8 cellular contexts compared by ENCODE assay signal in genomic region chr3:105365536-105366301, GRCh38. TPM values are rescaled to one million over a fixed set of nuclear protein-coding genes. Genes with fewer than 3 reads are reported as not detected.
DNase-seq lines count a peak whose midpoint lies in the region; ATAC-seq and TF ChIP-seq lines count a peak whose summit lies in the region.

No MANE protein-coding gene starts in this region.

- no peaks in the 10 kb centered on the region for H3K27me3 ChIP-seq in BE2C
- no peaks in the 10 kb centered on the region for H3K27me3 ChIP-seq in HL-60 (ENCODE audit: insufficient read depth, poor library complexity, severe bottlenecking)
- no peaks in the 10 kb centered on the region for H3K27me3 ChIP-seq in WERI-Rb-1 (ENCODE audit: insufficient read depth, low read depth, severe bottlenecking)
- no peaks in the 10 kb centered on the region for H3K27me3 ChIP-seq in neuronal stem cell (ENCODE audit: control insufficient read depth in 3 of 3, insufficient read depth in 3 of 3, low read depth in 1 of 3, low read length in 3 of 3)
- H3K27me3 ChIP-seq in HAP-1 (ENCODE audit: low read depth), result no peaks in the 10 kb centered on the region

- H3K36me3 ChIP-seq in BE2C (no peaks in the 10 kb centered on the region), WERI-Rb-1 (no peaks in the 10 kb centered on the region), neuronal stem cell (replicated peaks in 1 of 2; ENCODE audit: control insufficient read depth in 2 of 2, insufficient read depth in 2 of 2, low read length in 2 of 2) (no peaks in the 10 kb centered on the region), HAP-1 (replicated peaks) (no peaks in the 10 kb centered on the region)

- no peak overlapping the region for H2BK120ac ChIP-seq in neuronal stem cell (ENCODE audit: low read depth, low read length)

- H3K14ac ChIP-seq in neuronal stem cell (ENCODE audit: low read length), result no peak overlapping the region

- TF ChIP-seq CTCF in BE2C (IDR thresholded peaks at IDR 0.05; ENCODE audit: low read depth, low read length), result peak; percentile 8; the same call in 1 of the 2 replicates
- no peak for TF ChIP-seq CTCF in HL-60 (IDR thresholded peaks at IDR 0.05; ENCODE audit: insufficient read depth, low read length)
- no peak for TF ChIP-seq CTCF in WERI-Rb-1 (IDR thresholded peaks at IDR 0.05; ENCODE audit: low read depth, low read length)

- no peak overlapping the region for H4K91ac ChIP-seq in neuronal stem cell (ENCODE audit: low read depth, low read length, poor library complexity)

- H3K4me1 ChIP-seq in BE2C (peaks cover 10% of the 10 kb centered on the region), neuronal stem cell (ENCODE audit: control insufficient read depth in 2 of 2, insufficient read depth in 1 of 2, low read depth in 1 of 2, low read length in 2 of 2) (peaks cover 0 to 4% of the 10 kb centered on the region in 2 donors), HAP-1 (no peaks in the 10 kb centered on the region; the same call in 1 of the 2 replicates)

- no CpG with 5 or more reads among the region's 24 CpGs for WGBS in neuronal stem cell (ENCODE audit: extremely low coverage in 2 of 2, insufficient read length in 2 of 2, insufficient replicate concordance in 1 of 2), 2 donors

- no peaks in the 10 kb centered on the region for H3K9me3 ChIP-seq in BE2C
- H3K9me3 ChIP-seq in WERI-Rb-1 (ENCODE audit: severe bottlenecking), result no peaks in the 10 kb centered on the region
- H3K9me3 ChIP-seq in neuronal stem cell (replicated peaks in 1 of 2; ENCODE audit: control insufficient read depth in 2 of 2, insufficient read depth in 1 of 2, low read depth in 1 of 2, low read length in 2 of 2), result no peaks in the 10 kb centered on the region
- H3K9me3 ChIP-seq in HAP-1, result no peaks in the 10 kb centered on the region

- no peak overlapping the region for H3K4ac ChIP-seq in neuronal stem cell (ENCODE audit: low read length)

- H4K8ac ChIP-seq in neuronal stem cell (ENCODE audit: low read depth, low read length), result no peak overlapping the region

- H2BK5ac ChIP-seq in neuronal stem cell (ENCODE audit: low read length), result no peak overlapping the region

- peak overlapping the region; percentile 64 for H3K4me3 ChIP-seq in BE2C (ENCODE audit: low read depth, low read length)
- H3K4me3 ChIP-seq in HL-60 (replicated peaks; ENCODE audit: insufficient read depth, low read length), result peak overlapping the region; percentile 77
- peak overlapping the region; percentile 83 for H3K4me3 ChIP-seq in WERI-Rb-1 (ENCODE audit: low read depth, low read length)
- H3K4me3 ChIP-seq in neuronal stem cell (ENCODE audit: low read length in 2 of 2), result peak overlapping the region; percentile 65 to 71
- H3K4me3 ChIP-seq in HAP-1, result no peak overlapping the region

- H3K27ac ChIP-seq in HL-60 (replicated peaks) (no peak overlapping the region), WERI-Rb-1 (peak overlapping the region; percentile 76), neuronal stem cell (replicated peaks; ENCODE audit: low read length) (peak overlapping the region; percentile 9)

- no peak for ATAC-seq in GM19328 (IDR thresholded peaks at IDR 0.05; ENCODE audit: unreplicated experiment)

- no peak overlapping the region for H3K23ac ChIP-seq in neuronal stem cell (ENCODE audit: low read depth, low read length, poor library complexity)

- no peak overlapping the region for H2BK12ac ChIP-seq in neuronal stem cell (ENCODE audit: low read length)

- in situ Hi-C loops in HAP-1 (cut with MboI; ENCODE audit: low sequenced_read_pairs), result no loop called here

- H3K79me1 ChIP-seq in neuronal stem cell (ENCODE audit: low read depth, low read length), result no peaks in the 10 kb centered on the region

- peak overlapping the region; percentile 90 for H2AFZ ChIP-seq in neuronal stem cell (ENCODE audit: low read length)

- no peak overlapping the region for H3K18ac ChIP-seq in neuronal stem cell (ENCODE audit: low read length)

- H3K9ac ChIP-seq in neuronal stem cell (ENCODE audit: low read depth, low read length, poor library complexity), result no peak overlapping the region

- DNase-seq in BE2C, result peak; percentile 42
- no peak for DNase-seq in HL-60 (ENCODE audit: low read depth in 1 of 2, low spot score in 1 of 2)
- peak; percentile 22 for DNase-seq in WERI-Rb-1
- DNase-seq in fibroblast of the conjunctiva (ENCODE audit: low read depth), result peak; percentile 64
- DNase-seq in neuronal stem cell (ENCODE audit: low spot score), result peak; percentile 21
- DNase-seq in HAP-1 (ENCODE audit: low spot score in 2 of 2), result no peak
- no peak for DNase-seq in stimulated activated CD4-positive, alpha-beta T cell treated with anti-CD3 and anti-CD28 coated beads, Interleukin-4, amount 100 ng/mL, for 24 hours

- no peak overlapping the region for H2AK5ac ChIP-seq in neuronal stem cell (ENCODE audit: low read depth, low read length)

- peak overlapping the region; percentile 60 for H3K4me2 ChIP-seq in neuronal stem cell (ENCODE audit: insufficient read depth, low read length, poor library complexity, severe bottlenecking)

- no peak overlapping the region for H2BK15ac ChIP-seq in neuronal stem cell (ENCODE audit: low read length)

RNA-seq across cellular contexts. Expression of gene ALCAM, which starts 1.0 kb away (rescaled TPM):
- polyA plus RNA-seq in BE2C (2012; ENCODE audit: insufficient read depth, insufficient read length, low read depth), result 67.4 TPM
- 20.9 TPM for polyA plus RNA-seq in neuronal stem cell (2013, experiment 1 of 2)
- polyA plus RNA-seq in neuronal stem cell (2013, experiment 2 of 2), result 20.1 TPM

Comparison
In these comparisons a context has a peak if more than half of its experiments do, and no peak if none do; other contexts are left out.
1. DNase-seq: peak in BE2C (single experiment), WERI-Rb-1 (single experiment), fibroblast of the conjunctiva (single experiment) and neuronal stem cell (single experiment); none in HL-60 (0 of 2), HAP-1 (0 of 2) and stimulated activated CD4-positive, alpha-beta T cell treated with anti-CD3 and anti-CD28 coated beads, Interleukin-4, amount 100 ng/mL, for 24 hours (single experiment).